15 cellular contexts compared by ENCODE assay signal in the genomic region with DNA sequence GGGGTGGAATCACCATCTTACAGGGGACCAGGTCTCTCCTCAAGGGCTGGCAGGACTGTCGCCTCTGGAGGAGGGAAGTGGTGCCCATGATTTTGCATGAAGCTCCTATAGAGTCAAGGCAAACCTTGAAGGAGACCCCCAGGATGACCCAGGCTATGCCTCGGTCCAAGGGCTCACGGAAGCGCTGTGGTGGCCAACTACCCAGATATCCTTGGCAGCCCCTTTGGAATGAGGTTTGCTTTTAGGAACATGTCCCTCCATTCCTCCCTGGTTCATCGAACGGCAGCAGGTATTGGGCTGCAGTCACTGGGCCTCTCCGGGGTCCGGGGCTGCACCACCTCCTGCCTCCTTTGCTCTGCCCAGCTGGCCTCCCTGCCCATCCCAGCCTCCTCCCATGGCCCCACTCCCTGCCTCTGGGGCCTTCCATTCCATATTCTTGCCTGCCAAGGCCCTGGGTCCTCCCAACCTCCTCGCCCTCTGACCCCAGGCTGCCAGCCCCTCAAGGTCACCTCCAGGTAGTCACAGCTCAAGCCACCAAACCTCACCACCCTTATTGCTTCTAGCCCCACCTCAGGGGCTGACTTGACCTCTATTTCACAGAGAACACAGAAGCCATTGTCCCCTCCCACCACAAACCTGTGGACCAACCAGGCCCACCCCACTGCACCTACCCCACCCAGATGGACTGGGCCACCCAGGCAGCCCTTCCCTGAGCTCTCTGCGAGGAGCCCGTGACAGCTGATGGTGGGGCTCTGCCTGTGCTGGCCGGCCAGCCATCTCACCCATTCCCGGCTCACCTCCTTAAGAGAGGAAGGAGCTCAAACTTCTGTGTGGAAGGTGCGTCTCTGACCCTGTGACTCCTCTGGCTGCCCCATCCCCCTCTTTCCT. TPM values are rescaled to one million over a fixed set of nuclear protein-coding genes. Genes with fewer than 3 reads are reported as not detected.
DNase-seq lines count a peak whose midpoint lies in the region; ATAC-seq and TF ChIP-seq lines count a peak whose summit lies in the region.
"Had no signal": no experiment of that assay in that cellular context is flagged by ENCODE, and none has a peak within 500 bp of the region (broad histone marks: within the 10 kb centered on the region; RNA-seq: fewer than 3 reads in every experiment).

No MANE protein-coding gene starts in this region.

- H3K27me3 ChIP-seq in CD8-positive, alpha-beta T cell (ENCODE audit: insufficient read depth, low read length) = no peaks in the 10 kb centered on the region

- peaks cover 22% of the 10 kb centered on the region for H3K4me1 ChIP-seq in CD8-positive, alpha-beta T cell (ENCODE audit: insufficient read depth, low read length)

- no peaks in the 10 kb centered on the region for H3K9me3 Mint-ChIP-seq in CD8-positive, alpha-beta T cell
- no peaks in the 10 kb centered on the region for H3K9me3 Mint-ChIP-seq in osteocyte (ENCODE audit: unreplicated experiment)

- H3K27ac Mint-ChIP-seq in CD8-positive, alpha-beta T cell = peak overlapping the region; percentile 76
- no peak overlapping the region for H3K27ac Mint-ChIP-seq in osteocyte (ENCODE audit: unreplicated experiment)

- no peak overlapping the region for H3K4me3 Mint-ChIP-seq in CD8-positive, alpha-beta T cell
- H3K4me3 Mint-ChIP-seq in osteocyte (ENCODE audit: unreplicated experiment) = no peak overlapping the region

- H3K9me3 ChIP-seq in CD8-positive, alpha-beta T cell (ENCODE audit: low read length) = no peaks in the 10 kb centered on the region

- ATAC-seq in CD8-positive, alpha-beta T cell = no peak
- no peak for ATAC-seq in left colon
- ATAC-seq: HCT116 had no signal

- no peak overlapping the region for H3K4me3 ChIP-seq in CD8-positive, alpha-beta T cell (ENCODE audit: low read depth, low read length)
- H3K4me3 ChIP-seq: GM12878 had no signal

- in situ Hi-C loops in GM13976 (cut with MboI; ENCODE audit: low sequenced_read_pairs, unreplicated experiment) = no loop called here

- no peaks in the 10 kb centered on the region for H3K27me3 Mint-ChIP-seq in CD8-positive, alpha-beta T cell (ENCODE audit: low read depth)
- H3K27me3 Mint-ChIP-seq in osteocyte (ENCODE audit: unreplicated experiment) = peaks cover 13% of the 10 kb centered on the region

- H3K36me3 Mint-ChIP-seq in CD8-positive, alpha-beta T cell = no peaks in the 10 kb centered on the region
- no peaks in the 10 kb centered on the region for H3K36me3 Mint-ChIP-seq in osteocyte (ENCODE audit: unreplicated experiment)

- H3K36me3 ChIP-seq in CD8-positive, alpha-beta T cell (ENCODE audit: insufficient read depth, low read length) = no peaks in the 10 kb centered on the region

- peaks cover 41% of the 10 kb centered on the region for H3K4me1 Mint-ChIP-seq in CD8-positive, alpha-beta T cell (ENCODE audit: low read depth)
- no peaks in the 10 kb centered on the region for H3K4me1 Mint-ChIP-seq in osteocyte (ENCODE audit: unreplicated experiment)

- intact Hi-C loops in CD8-positive, alpha-beta T cell (cut with DNase I, micrococcal nuclease) = loop anchor here (5.0 kb wide), 1 partner anchor 35 kb away; no protein-coding TSS in a partner anchor
- intact Hi-C loops in left colon (cut with DNase I, micrococcal nuclease) = no loop called here

- DNase-seq in CD8-positive, alpha-beta T cell = peak in 2 of 7 experiments; percentile 16 to 45
- peak; percentile 28 for DNase-seq in GM13976 (ENCODE audit: low spot score)
- peak; percentile 36 for DNase-seq in ecto neural progenitor cell (ENCODE audit: low spot score)
- peak; percentile 73 for DNase-seq in osteocyte (ENCODE audit: extremely low spot score, unreplicated experiment)
- DNase-seq in central memory CD4-positive, alpha-beta T cell = no peak
- DNase-seq in stimulated activated naive CD4-positive, alpha-beta T cell treated with Interleukin-2 at 50 U/mL for 16 hours (lab: John Stamatoyannopoulos, UW) = no peak
- DNase-seq in left colon = no peak
- DNase-seq: Calu3; NCI-H2029; nucleus accumbens; stimulated activated naive CD4-positive, alpha-beta T cell had no signal

- no peak overlapping the region for H3K27ac ChIP-seq in CD8-positive, alpha-beta T cell (ENCODE audit: low read depth, low read length)
- H3K27ac ChIP-seq: KMS-11 had no signal

- no peak for TF ChIP-seq CTCF in CD8-positive, alpha-beta T cell (IDR thresholded peaks at IDR 0.05)
- TF ChIP-seq CTCF in GM13976 (IDR thresholded peaks at IDR 0.05; ENCODE audit: borderline replicate concordance, control extremely low read depth, extremely low read depth, insufficient read depth, missing control alignments) = no peak
- no peak for TF ChIP-seq CTCF in osteocyte (IDR thresholded peaks at IDR 0.05)

- CTCF ChIA-PET in CD8-positive, alpha-beta T cell (lab: Charles Lee) = interaction anchor here (0.6 to 1.3 kb wide), 2 partner anchors 16 to 133 kb away, joined by 3 read pairs; partner anchors contain the start of gene CSF2

- POLR2A ChIA-PET in CD8-positive, alpha-beta T cell (lab: Charles Lee) = no interaction called here

RNA-seq across cellular contexts. Expression of gene IL3, which starts 3.6 kb away (rescaled TPM):
- total RNA-seq in CD8-positive, alpha-beta T cell = not detected
- total RNA-seq in osteocyte (not detected in 2 replicates), left colon (not detected)
- total RNA-seq: Calu3, frontal cortex, GM12878 had no signal

RNA-seq across cellular contexts. Expression of gene CSF2, which starts 16.7 kb away (rescaled TPM):
- under 1 TPM in 1 of 2 experiments, not detected in 1; 0.41 TPM for total RNA-seq in CD8-positive, alpha-beta T cell
- total RNA-seq in osteocyte (not detected in 2 replicates), left colon (not detected)
- total RNA-seq: frontal cortex had no signal

RNA-seq across cellular contexts. Expression of gene ACSL6, which starts 45.4 kb away (rescaled TPM):
- total RNA-seq in CD8-positive, alpha-beta T cell = 10 to 100 TPM; 14.3 to 14.8 TPM
- total RNA-seq in osteocyte = not detected in 2 replicates
- under 1 TPM; 0.58 to 0.59 TPM for total RNA-seq in left colon
- total RNA-seq: GM12878 had no signal

Comparison
In these comparisons a context has a peak if more than half of its experiments do, and no peak if none do; other contexts are left out.
1. DNase-seq: peak in GM13976 (single experiment), ecto neural progenitor cell (single experiment) and osteocyte (single experiment); none in central memory CD4-positive, alpha-beta T cell (single experiment), stimulated activated naive CD4-positive, alpha-beta T cell treated with Interleukin-2 at 50 U/mL for 16 hours (single experiment) and left colon (0 of 2).
2. RNA of gene ACSL6, which starts 45.4 kb away (total RNA-seq): 14.3 to 14.8 TPM in CD8-positive, alpha-beta T cell; 0.58 to 0.59 TPM in left colon and not detected in osteocyte; every median in the first group is over 4 times any median in the second.
3. intact Hi-C loops: an anchor here in CD8-positive, alpha-beta T cell (5.0 kb wide); none called in left colon.